Comparison of ENCODE assay signal across 8 cellular contexts in genomic region chrX:57121162-57121741, GRCh38. TPM values are rescaled to one million over a fixed set of nuclear protein-coding genes. Genes with fewer than 3 reads are reported as not detected.
A peak's percentile ranks its signal among the peaks of the same experiment; 100 is the strongest.
DNase-seq lines count a peak whose midpoint lies in the region; ATAC-seq and TF ChIP-seq lines count a peak whose summit lies in the region.

Gene SPIN2B, minus strand, starts transcription at chrX:57121548.

- H3K27me3 Mint-ChIP-seq in activated T-helper 1 cell treated with anti-CD3 and anti-CD28 coated beads, Interleukin-12 subunit alpha, Interleukin-12 subunit beta, Interleukin-2, Interleukin-4 antibody, amounts not matched to agents 30 ng/mL and 10 ng/mL and 1 ng/mL, durations not matched to agents 14 hours and 24 hours and 36 hours (ENCODE audit: insufficient read depth), result no peaks in the 10 kb centered on the region
- peaks cover 0 to 6% of the 10 kb centered on the region in 2 donors for H3K27me3 Mint-ChIP-seq in natural killer cell treated with Interleukin-12 subunit alpha and Interleukin-12 subunit beta and Interleukin-15 and Interleukin-18, amount 100 ng/mL, for 72 hours

- no peaks in the 10 kb centered on the region for H3K9me3 Mint-ChIP-seq in activated T-helper 1 cell treated with anti-CD3 and anti-CD28 coated beads, Interleukin-12 subunit alpha, Interleukin-12 subunit beta, Interleukin-2, Interleukin-4 antibody, amounts not matched to agents 30 ng/mL and 10 ng/mL and 1 ng/mL, durations not matched to agents 14 hours and 24 hours and 36 hours
- no peaks in the 10 kb centered on the region for H3K9me3 Mint-ChIP-seq in natural killer cell treated with Interleukin-12 subunit alpha and Interleukin-12 subunit beta and Interleukin-15 and Interleukin-18, amount 100 ng/mL, for 72 hours

- peak within 1 kb of the TSS; percentile 69 for H3K4me3 ChIP-seq in fibroblast of pulmonary artery (replicated peaks; ENCODE audit: low read depth, low read length)

- intact Hi-C loops in activated T-helper 1 cell treated with anti-CD3 and anti-CD28 coated beads, Interleukin-12 subunit alpha, Interleukin-12 subunit beta, Interleukin-2, Interleukin-4 antibody, amounts not matched to agents 30 ng/mL and 10 ng/mL and 1 ng/mL, durations not matched to agents 14 hours and 24 hours and 36 hours (cut with micrococcal nuclease), result loop anchor here (1.0 to 10.0 kb wide), 6 partner anchors 126 to 786 kb away; partner anchors contain the start of genes FAAH2, SPIN3 and ZXDB

- H3K4me1 Mint-ChIP-seq in activated T-helper 1 cell treated with anti-CD3 and anti-CD28 coated beads, Interleukin-12 subunit alpha, Interleukin-12 subunit beta, Interleukin-2, Interleukin-4 antibody, amounts not matched to agents 30 ng/mL and 10 ng/mL and 1 ng/mL, durations not matched to agents 14 hours and 24 hours and 36 hours (ENCODE audit: low read depth), result peaks cover 7% of the 10 kb centered on the region
- peaks cover 7 to 10% of the 10 kb centered on the region in 2 donors for H3K4me1 Mint-ChIP-seq in natural killer cell treated with Interleukin-12 subunit alpha and Interleukin-12 subunit beta and Interleukin-15 and Interleukin-18, amount 100 ng/mL, for 72 hours (ENCODE audit: low read depth in 2 of 2)

- peak; percentile 72 for DNase-seq in DMS53 treated with DMSO at 0.1 percent for 48 hours (lab: John Stamatoyannopoulos, UW; ENCODE audit: unreplicated experiment)
- DNase-seq in KG1 (lab: John Stamatoyannopoulos, UW), result peak; percentile 36
- peak; percentile 92 for DNase-seq in RPMI7951 (ENCODE audit: low read depth)
- peak; percentile 72 for DNase-seq in activated T-helper 1 cell treated with anti-CD3 and anti-CD28 coated beads, Interleukin-12 subunit alpha, Interleukin-12 subunit beta, Interleukin-2, Interleukin-4 antibody, amounts not matched to agents 30 ng/mL and 10 ng/mL and 1 ng/mL, durations not matched to agents 14 hours and 24 hours and 36 hours (ENCODE audit: low spot score)
- peak; percentile 78 for DNase-seq in fibroblast of pulmonary artery (ENCODE audit: low read depth)
- DNase-seq in natural killer cell treated with Interleukin-12 subunit alpha and Interleukin-12 subunit beta and Interleukin-15 and Interleukin-18, amount 100 ng/mL, for 72 hours (ENCODE audit: low spot score), result peak; percentile 89
- DNase-seq in stimulated activated naive CD8-positive, alpha-beta T cell treated with anti-CD3 and anti-CD28 coated beads, Interleukin-15, Interleukin-2, amounts not matched to agents 100 U/mL and 50 U/mL, for 24 hours, result peak; percentile 82

- H3K4me3 Mint-ChIP-seq in activated T-helper 1 cell treated with anti-CD3 and anti-CD28 coated beads, Interleukin-12 subunit alpha, Interleukin-12 subunit beta, Interleukin-2, Interleukin-4 antibody, amounts not matched to agents 30 ng/mL and 10 ng/mL and 1 ng/mL, durations not matched to agents 14 hours and 24 hours and 36 hours, result peak within 1 kb of the TSS; percentile 91
- peak within 1 kb of the TSS; percentile 90 for H3K4me3 Mint-ChIP-seq in natural killer cell treated with Interleukin-12 subunit alpha and Interleukin-12 subunit beta and Interleukin-15 and Interleukin-18, amount 100 ng/mL, for 72 hours

- peak; percentile 99 for ATAC-seq in GM21723 (IDR thresholded peaks at IDR 0.05; ENCODE audit: unreplicated experiment)
- ATAC-seq in natural killer cell treated with Interleukin-12 subunit alpha and Interleukin-12 subunit beta and Interleukin-15 and Interleukin-18, amount 100 ng/mL, for 72 hours, result peak; percentile 99 to 100
- ATAC-seq in stimulated activated naive CD8-positive, alpha-beta T cell treated with anti-CD3 and anti-CD28 coated beads, Interleukin-15, Interleukin-2, amounts not matched to agents 100 U/mL and 50 U/mL, for 24 hours, result peak; percentile 100

- H3K36me3 Mint-ChIP-seq in activated T-helper 1 cell treated with anti-CD3 and anti-CD28 coated beads, Interleukin-12 subunit alpha, Interleukin-12 subunit beta, Interleukin-2, Interleukin-4 antibody, amounts not matched to agents 30 ng/mL and 10 ng/mL and 1 ng/mL, durations not matched to agents 14 hours and 24 hours and 36 hours (ENCODE audit: low read depth), result peaks cover 15% of the 10 kb centered on the region
- peaks cover 5% of the 10 kb centered on the region for H3K36me3 Mint-ChIP-seq in natural killer cell treated with Interleukin-12 subunit alpha and Interleukin-12 subunit beta and Interleukin-15 and Interleukin-18, amount 100 ng/mL, for 72 hours

- TF ChIP-seq CTCF in fibroblast of pulmonary artery (IDR thresholded peaks at IDR 0.05; ENCODE audit: low read length, missing control alignments), result no peak

- peak within 1 kb of the TSS; percentile 84 for H3K27ac Mint-ChIP-seq in activated T-helper 1 cell treated with anti-CD3 and anti-CD28 coated beads, Interleukin-12 subunit alpha, Interleukin-12 subunit beta, Interleukin-2, Interleukin-4 antibody, amounts not matched to agents 30 ng/mL and 10 ng/mL and 1 ng/mL, durations not matched to agents 14 hours and 24 hours and 36 hours
- H3K27ac Mint-ChIP-seq in natural killer cell treated with Interleukin-12 subunit alpha and Interleukin-12 subunit beta and Interleukin-15 and Interleukin-18, amount 100 ng/mL, for 72 hours, result peak within 1 kb of the TSS; percentile 69 to 78

RNA-seq across cellular contexts. Expression of gene SPIN2B, which starts in this region (rescaled TPM):
- 15.6 and 19.3 TPM in 2 replicates for total RNA-seq in RPMI7951 (2014; rRNA removed; shearing (Covaris generic))
- 12.1 and 12.7 TPM in 2 replicates for total RNA-seq in activated T-helper 1 cell treated with anti-CD3 and anti-CD28 coated beads, Interleukin-12 subunit alpha, Interleukin-12 subunit beta, Interleukin-2, Interleukin-4 antibody, amounts not matched to agents 30 ng/mL and 10 ng/mL and 1 ng/mL, durations not matched to agents 14 hours and 24 hours and 36 hours
- total RNA-seq in natural killer cell treated with Interleukin-12 subunit alpha and Interleukin-12 subunit beta and Interleukin-15 and Interleukin-18, amount 100 ng/mL, for 72 hours, result 1 to 10 TPM; 5.7 to 9.3 TPM

Comparison
In these comparisons a context has a peak if more than half of its experiments do, and no peak if none do; other contexts are left out.
1. Peak in every context shown above with its lines: DNase-seq, ATAC-seq and H3K4me3 ChIP-seq.
2. DNase-seq: peak in every context shown above with its lines; median percentile 92 in RPMI7951; 89 in natural killer cell treated with Interleukin-12 subunit alpha and Interleukin-12 subunit beta and Interleukin-15 and Interleukin-18, amount 100 ng/mL, for 72 hours; 82 in stimulated activated naive CD8-positive, alpha-beta T cell treated with anti-CD3 and anti-CD28 coated beads, Interleukin-15, Interleukin-2, amounts not matched to agents 100 U/mL and 50 U/mL, for 24 hours; 78 in fibroblast of pulmonary artery; 72 in DMS53 treated with DMSO at 0.1 percent for 48 hours; 72 in activated T-helper 1 cell treated with anti-CD3 and anti-CD28 coated beads, Interleukin-12 subunit alpha, Interleukin-12 subunit beta, Interleukin-2, Interleukin-4 antibody, amounts not matched to agents 30 ng/mL and 10 ng/mL and 1 ng/mL, durations not matched to agents 14 hours and 24 hours and 36 hours; 36 in KG1.